In the genomic region with DNA sequence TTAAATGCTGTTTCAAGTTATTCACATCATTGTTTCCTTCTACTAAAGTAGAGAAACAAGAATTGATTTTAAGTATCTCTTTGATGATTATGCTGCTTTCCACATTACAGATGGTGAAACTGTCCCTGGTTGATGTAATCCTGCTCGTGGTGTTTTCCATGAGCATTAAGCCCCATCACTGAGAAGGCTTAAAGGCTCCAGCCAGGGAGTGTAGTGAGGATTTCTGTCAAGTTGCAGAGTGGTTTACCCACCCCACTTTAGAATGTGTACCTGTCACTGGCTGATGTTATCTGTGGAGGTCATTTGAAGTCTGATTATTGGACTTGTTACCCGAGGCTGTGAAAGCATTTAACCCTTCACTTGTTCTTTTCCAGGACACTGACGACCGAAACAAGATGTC, we compare ENCODE assay signal across 25 cellular contexts. TPM values are rescaled to one million over a fixed set of nuclear protein-coding genes. Genes with fewer than 3 reads are reported as not detected.
DNase-seq lines count a peak whose midpoint lies in the region; TF ChIP-seq lines count a peak whose summit lies in the region.
"Had no signal": no experiment of that assay in that cellular context is flagged by ENCODE, and none has a peak within 500 bp of the region (broad histone marks: within the 10 kb centered on the region; RNA-seq: fewer than 3 reads in every experiment).

No MANE protein-coding gene starts in this region.

- no peak for DNase-seq in activated T-cell treated with anti-CD3 and anti-CD28 coated beads, Interleukin-2, amount 50 U/mL, for 24 hours
- no peak for DNase-seq in activated T-cell treated with anti-CD3 and anti-CD28 coated beads, Interleukin-2, amount 50 U/mL, for 1 hour
- DNase-seq in GM23248 (peak; percentile 32), adipocyte (ENCODE audit: low read depth) (peak; percentile 23), mesenchymal stem cell (peak; percentile 38), NCI-H1930 (lab: John Stamatoyannopoulos, UW) (no peak), colonic mucosa (no peak), dedifferentiated amniotic fluid mesenchymal stem cell (ENCODE audit: extremely low spot score) (no peak)
- DNase-seq: amygdala; DMS153; GDM1; heart left ventricle; left lung; natural killer cell; NCI-H1694; stimulated activated CD4-positive, alpha-beta T cell treated with anti-CD3 and anti-CD28 coated beads, Interleukin-15, amount 100 ng/mL, for 24 hours; T-helper 9 cell had no signal

- no peaks in the 10 kb centered on the region for H3K9me3 ChIP-seq in GM23248 (ENCODE audit: low read depth)
- no peaks in the 10 kb centered on the region for H3K9me3 ChIP-seq in adipocyte (ENCODE audit: control insufficient read depth, low read length)
- no peaks in the 10 kb centered on the region for H3K9me3 ChIP-seq in mesenchymal stem cell (ENCODE audit: control insufficient read depth, low read length)
- H3K9me3 ChIP-seq in colonic mucosa = no peaks in the 10 kb centered on the region
- H3K9me3 ChIP-seq: BLaER1, heart left ventricle, left lung, sigmoid colon had no signal

- peaks cover 5% of the 10 kb centered on the region; the same call in 1 of the 2 replicates for H3K79me2 ChIP-seq in GM23248 (ENCODE audit: insufficient read depth)
- H3K79me2 ChIP-seq: parathyroid adenoma had no signal

- intact Hi-C loops in colonic mucosa (cut with DNase I) = no loop called here

- H2AFZ ChIP-seq in GM23248 (no peak overlapping the region), mesenchymal stem cell (ENCODE audit: low read depth, low read length) (no peak overlapping the region)
- H2AFZ ChIP-seq: parathyroid adenoma had no signal

- H4K91ac ChIP-seq in mesenchymal stem cell (ENCODE audit: low read length) = no peak overlapping the region

- H3K4ac ChIP-seq in mesenchymal stem cell (ENCODE audit: low read depth in 1 of 2, low read length in 2 of 2) = no peak overlapping the region

- H2BK5ac ChIP-seq in mesenchymal stem cell (ENCODE audit: low read depth, low read length, poor library complexity, severe bottlenecking) = no peak overlapping the region

- H3K27me3 ChIP-seq in GM23248 (replicated peaks; ENCODE audit: insufficient read depth) (no peaks in the 10 kb centered on the region), adipocyte (replicated peaks; ENCODE audit: control insufficient read depth, insufficient read depth, low read length) (no peaks in the 10 kb centered on the region), mesenchymal stem cell (ENCODE audit: control insufficient read depth in 1 of 2, insufficient read depth in 1 of 2, low read length in 2 of 2) (no peaks in the 10 kb centered on the region), colonic mucosa (no peaks in the 10 kb centered on the region)
- H3K27me3 ChIP-seq: BLaER1, heart left ventricle, left lung, sigmoid colon had no signal

- H3K9ac ChIP-seq in GM23248 = no peak overlapping the region
- H3K9ac ChIP-seq in adipocyte (ENCODE audit: low read length) = no peak overlapping the region
- H3K9ac ChIP-seq in mesenchymal stem cell (ENCODE audit: low read length) = no peak overlapping the region
- H3K9ac ChIP-seq in colonic mucosa (ENCODE audit: low read depth in 2 of 2, low read length in 2 of 2) = no peak overlapping the region
- H3K9ac ChIP-seq: BLaER1, parathyroid adenoma had no signal

- H2BK15ac ChIP-seq in mesenchymal stem cell (ENCODE audit: low read depth, poor library complexity, severe bottlenecking) = no peak overlapping the region

- H3K4me3 Mint-ChIP-seq in activated T-cell treated with anti-CD3 and anti-CD28 coated beads, Interleukin-2, amount 50 U/mL, for 24 hours = no peak overlapping the region
- H3K4me3 Mint-ChIP-seq: mesothelial cell of epicardium, natural killer cell, WTC11 had no signal

- peaks cover 20% of the 10 kb centered on the region for H3K4me1 Mint-ChIP-seq in activated T-cell treated with anti-CD3 and anti-CD28 coated beads, Interleukin-2, amount 50 U/mL, for 24 hours (ENCODE audit: low read depth)
- H3K4me1 Mint-ChIP-seq: mesothelial cell of epicardium, WTC11 had no signal

- H3K36me3 ChIP-seq in GM23248 (ENCODE audit: low read depth) = peaks cover 42% of the 10 kb centered on the region
- peaks cover 88% of the 10 kb centered on the region for H3K36me3 ChIP-seq in adipocyte (ENCODE audit: control insufficient read depth, insufficient read depth, low read length, severe bottlenecking)
- H3K36me3 ChIP-seq in mesenchymal stem cell (ENCODE audit: control insufficient read depth in 1 of 2, insufficient read depth in 2 of 2, low read depth in 1 of 2, low read length in 2 of 2) = peaks cover 60 to 91% of the 10 kb centered on the region in 2 experiments
- peaks cover 15% of the 10 kb centered on the region for H3K36me3 ChIP-seq in colonic mucosa

- H2BK120ac ChIP-seq in mesenchymal stem cell (ENCODE audit: low read depth, low read length) = no peak overlapping the region

- 54 to 57% methylated on average over 4 of the region's 4 CpGs for WGBS in GM23248 (ENCODE audit: low coverage in 1 of 2, low lambda C conversion rate in 2 of 2, missing lambda C conversion rate in 2 of 2), 2 experiments
- 89% methylated on average over 1 of the region's 4 CpGs for WGBS in mesenchymal stem cell

- peaks cover 29% of the 10 kb centered on the region for H3K79me1 ChIP-seq in mesenchymal stem cell (replicated peaks; ENCODE audit: low read length, poor library complexity, severe bottlenecking)

- H3F3A ChIP-seq in GM23248 (ENCODE audit: insufficient read depth) = peaks cover 30% of the 10 kb centered on the region

- no peak overlapping the region for H2AK5ac ChIP-seq in mesenchymal stem cell (ENCODE audit: low read length, severe bottlenecking)

- peak overlapping the region; percentile 77 for H3K27ac Mint-ChIP-seq in activated T-cell treated with anti-CD3 and anti-CD28 coated beads, Interleukin-2, amount 50 U/mL, for 24 hours
- H3K27ac Mint-ChIP-seq: mesothelial cell of epicardium had no signal

- no peak for TF ChIP-seq CTCF in colonic mucosa (IDR thresholded peaks at IDR 0.05)

- H4K20me1 ChIP-seq in GM23248 (ENCODE audit: insufficient read depth) = no peaks in the 10 kb centered on the region

- H3K23ac ChIP-seq in mesenchymal stem cell (ENCODE audit: low read length in 2 of 2) = no peak overlapping the region

- H3K18ac ChIP-seq in mesenchymal stem cell (ENCODE audit: low read depth in 1 of 2, low read length in 2 of 2) = no peak overlapping the region

- no peak overlapping the region for H3K4me2 ChIP-seq in GM23248 (ENCODE audit: unreplicated experiment)
- no peak overlapping the region for H3K4me2 ChIP-seq in mesenchymal stem cell (ENCODE audit: low read length, poor library complexity, severe bottlenecking)
- H3K4me2 ChIP-seq: BLaER1 had no signal

- H3K27ac ChIP-seq in GM23248 (no peak overlapping the region), mesenchymal stem cell (ENCODE audit: low read length, poor library complexity, severe bottlenecking) (no peak overlapping the region), colonic mucosa (no peak overlapping the region)
- H3K27ac ChIP-seq: BLaER1, epithelial cell of prostate, heart left ventricle, left lung, parathyroid adenoma, sigmoid colon had no signal

- H3K9me3 Mint-ChIP-seq in activated T-cell treated with anti-CD3 and anti-CD28 coated beads, Interleukin-2, amount 50 U/mL, for 24 hours = no peaks in the 10 kb centered on the region
- H3K9me3 Mint-ChIP-seq: mesothelial cell of epicardium, natural killer cell, WTC11 had no signal

- no peaks in the 10 kb centered on the region for H3K4me1 ChIP-seq in GM23248 (ENCODE audit: insufficient read depth)
- H3K4me1 ChIP-seq in adipocyte (ENCODE audit: control insufficient read depth, insufficient read depth, low read length) = no peaks in the 10 kb centered on the region
- no peaks in the 10 kb centered on the region for H3K4me1 ChIP-seq in mesenchymal stem cell (ENCODE audit: control insufficient read depth, insufficient read depth, low read depth, low read length)
- H3K4me1 ChIP-seq in colonic mucosa = no peaks in the 10 kb centered on the region
- H3K4me1 ChIP-seq: BLaER1, parathyroid adenoma had no signal

- no peaks in the 10 kb centered on the region for H3K27me3 Mint-ChIP-seq in activated T-cell treated with anti-CD3 and anti-CD28 coated beads, Interleukin-2, amount 50 U/mL, for 24 hours

- H4K8ac ChIP-seq in mesenchymal stem cell (ENCODE audit: low read length) = no peak overlapping the region

- in situ Hi-C loops in GM23248 (cut with MboI) = no loop called here

- no peaks in the 10 kb centered on the region for H3K9me2 ChIP-seq in GM23248 (ENCODE audit: insufficient read depth)

- no peak overlapping the region for H3K4me3 ChIP-seq in GM23248
- no peak overlapping the region for H3K4me3 ChIP-seq in adipocyte (ENCODE audit: low read length)
- no peak overlapping the region for H3K4me3 ChIP-seq in mesenchymal stem cell (ENCODE audit: insufficient read depth in 1 of 2, low read depth in 1 of 2, low read length in 2 of 2)
- no peak overlapping the region for H3K4me3 ChIP-seq in colonic mucosa
- H3K4me3 ChIP-seq: BLaER1, heart left ventricle, left lung, sigmoid colon had no signal

- H2BK12ac ChIP-seq in mesenchymal stem cell (ENCODE audit: low read length in 2 of 2) = no peak overlapping the region

- H3K14ac ChIP-seq in mesenchymal stem cell (ENCODE audit: low read length in 2 of 2) = no peak overlapping the region

- peaks cover 95% of the 10 kb centered on the region for H3K36me3 Mint-ChIP-seq in activated T-cell treated with anti-CD3 and anti-CD28 coated beads, Interleukin-2, amount 50 U/mL, for 24 hours (ENCODE audit: low read depth)

RNA-seq across cellular contexts. Expression of gene CERS2, which starts 12.9 kb away (rescaled TPM):
- 124 and 148 TPM in 2 replicates for total RNA-seq in GM23248 (2014; rRNA removed; shearing (Covaris generic))
- polyA plus RNA-seq in GM23248 (2016; fragmentation: Nextera tagmentation; extraction: Ambion mirVana) = 201 and 202 TPM in 2 replicates
- polyA plus RNA-seq in mesenchymal stem cell (2013, experiment 1 of 2) = 216 TPM
- 216 TPM for polyA plus RNA-seq in mesenchymal stem cell (2013, experiment 2 of 2)
- 100 to 1,000 TPM; 140 to 157 TPM for total RNA-seq in colonic mucosa

RNA-seq across cellular contexts. Expression of gene ANXA9, which starts 20.3 kb away (rescaled TPM):
- not detected in 2 replicates for total RNA-seq in GM23248 (2014; rRNA removed; shearing (Covaris generic))
- polyA plus RNA-seq in GM23248 (2016; fragmentation: Nextera tagmentation; extraction: Ambion mirVana) = 0.16 and 0.26 TPM in 2 replicates
- 0.23 TPM for polyA plus RNA-seq in mesenchymal stem cell (2013, experiment 1 of 2)
- polyA plus RNA-seq in mesenchymal stem cell (2013, experiment 2 of 2) = 0.16 TPM
- under 1 TPM; 0.40 to 0.53 TPM for total RNA-seq in colonic mucosa
- total RNA-seq: A673, dermis microvascular lymphatic vessel endothelial cell had no signal

RNA-seq across cellular contexts. Expression of gene SETDB1, which starts 35.6 kb away (rescaled TPM):
- total RNA-seq in GM23248 (2014; rRNA removed; shearing (Covaris generic)) = 21.4 and 30.2 TPM in 2 replicates
- polyA plus RNA-seq in GM23248 (2016; fragmentation: Nextera tagmentation; extraction: Ambion mirVana) = 9.7 and 10.2 TPM in 2 replicates
- polyA plus RNA-seq in mesenchymal stem cell (2013, experiment 1 of 2) = 18.7 TPM
- polyA plus RNA-seq in mesenchymal stem cell (2013, experiment 2 of 2) = 17.7 TPM
- 10 to 100 TPM; 28.2 to 32.8 TPM for total RNA-seq in colonic mucosa

RNA-seq across cellular contexts. Expression of gene MINDY1, which starts 44.9 kb away (rescaled TPM):
- 7.7 and 9.1 TPM in 2 replicates for total RNA-seq in GM23248 (2014; rRNA removed; shearing (Covaris generic))
- polyA plus RNA-seq in GM23248 (2016; fragmentation: Nextera tagmentation; extraction: Ambion mirVana) = 4.6 and 6.1 TPM in 2 replicates
- 9.3 TPM for polyA plus RNA-seq in mesenchymal stem cell (2013, experiment 1 of 2)
- 8.1 TPM for polyA plus RNA-seq in mesenchymal stem cell (2013, experiment 2 of 2)
- 10 to 100 TPM; 40.4 to 43.1 TPM for total RNA-seq in colonic mucosa

RNA-seq across cellular contexts. Expression of gene PRUNE1, which starts 46.5 kb away (rescaled TPM):
- 7.2 and 10.5 TPM in 2 replicates for total RNA-seq in GM23248 (2014; rRNA removed; shearing (Covaris generic))
- 9.0 and 10.8 TPM in 2 replicates for polyA plus RNA-seq in GM23248 (2016; fragmentation: Nextera tagmentation; extraction: Ambion mirVana)
- 10.7 TPM for polyA plus RNA-seq in mesenchymal stem cell (2013, experiment 1 of 2)
- 9.8 TPM for polyA plus RNA-seq in mesenchymal stem cell (2013, experiment 2 of 2)
- total RNA-seq in colonic mucosa = 10 to 100 TPM; 20.4 to 21.5 TPM

Comparison
In these comparisons a context has a peak if more than half of its experiments do, and no peak if none do; other contexts are left out.
1. DNase-seq: peak in GM23248 (single experiment), adipocyte (single experiment) and mesenchymal stem cell (single experiment); none in activated T-cell treated with anti-CD3 and anti-CD28 coated beads, Interleukin-2, amount 50 U/mL, for 24 hours (single experiment), activated T-cell treated with anti-CD3 and anti-CD28 coated beads, Interleukin-2, amount 50 U/mL, for 1 hour (single experiment), NCI-H1930 (0 of 2), colonic mucosa (single experiment) and dedifferentiated amniotic fluid mesenchymal stem cell (single experiment).